8 cellular contexts compared by ENCODE assay signal in genomic region chr18:76965671-76966070, GRCh38.
DNase-seq lines count a peak whose midpoint lies in the region; ATAC-seq and TF ChIP-seq lines count a peak whose summit lies in the region.
"Not testable (repeated sequence)": the region's sequence is repeated elsewhere in the genome, so short reads cannot be mapped to it uniquely, and the experiment has no call there.

No MANE protein-coding gene starts in this region.

- not testable (repeated sequence) for H3K9me2 ChIP-seq in GM23338 (ENCODE audit: insufficient read depth); Karpas-422 (replicated peaks; ENCODE audit: insufficient read depth, low read length); SU-DHL-6 (replicated peaks; ENCODE audit: insufficient read depth, low read length)

- H3K9me3 ChIP-seq in BLaER1 treated with 17β-estradiol and CSF1 and Interleukin-3, amounts not matched to agents 10 nM and 100 nM (replicated peaks in 1 of 11): peaks cover 5 to 26% (median 23%) of the 10 kb centered on the region in 11 experiments; a peak in 19 of 22 replicates
- H3K9me3 ChIP-seq in Karpas-422 (ENCODE audit: low read length); SU-DHL-6 (ENCODE audit: insufficient read depth, low read length): not testable (repeated sequence)

- H3K4me2 ChIP-seq in BLaER1 treated with 17β-estradiol and CSF1 and Interleukin-3, amounts not matched to agents 10 nM and 100 nM: peak overlapping the region in 10 of 11 experiments; percentile 7 to 76 (median 58); a peak in 17 of 22 replicates
- 0 out of 2 replicates have a peak overlapping the region, but pooled peaks have one; percentile 39 for H3K4me2 ChIP-seq in GM23338
- H3K4me2 ChIP-seq in Karpas-422 (ENCODE audit: low read depth, low read length, poor library complexity, severe bottlenecking): peak overlapping the region; percentile 66
- peak overlapping the region; percentile 69 for H3K4me2 ChIP-seq in SU-DHL-6 (ENCODE audit: low read depth, low read length, poor library complexity, severe bottlenecking)

- not testable (repeated sequence) for H3K9ac ChIP-seq in BLaER1 treated with 17β-estradiol and CSF1 and Interleukin-3, amounts not matched to agents 10 nM and 100 nM
- H3K9ac ChIP-seq in Karpas-422 (ENCODE audit: low read length): peak overlapping the region; percentile 60
- H3K9ac ChIP-seq in SU-DHL-6 (ENCODE audit: low read length): peak overlapping the region; percentile 44

- not testable (repeated sequence) for H3K27ac Mint-ChIP-seq in GM23338

- peaks cover 11% of the 10 kb centered on the region for H3K4me1 Mint-ChIP-seq in GM23338

- peaks cover 9 to 31% (median 24%) of the 10 kb centered on the region in 10 experiments for H3K4me1 ChIP-seq in BLaER1 treated with 17β-estradiol and CSF1 and Interleukin-3, amounts not matched to agents 10 nM and 100 nM
- H3K4me1 ChIP-seq in GM23338 (ENCODE audit: insufficient read depth): peaks cover 38% of the 10 kb centered on the region
- H3K4me1 ChIP-seq in Karpas-422 (ENCODE audit: low read length): peaks cover 65% of the 10 kb centered on the region

- H3K36me3 ChIP-seq in BLaER1 treated with 17β-estradiol and CSF1 and Interleukin-3, amounts not matched to agents 10 nM and 100 nM: peaks cover 45 to 73% (median 56%) of the 10 kb centered on the region in 11 experiments
- not testable (repeated sequence) for H3K36me3 ChIP-seq in GM23338 (ENCODE audit: insufficient read depth); SU-DHL-6 (ENCODE audit: low read length)
- H3K36me3 ChIP-seq in Karpas-422 (ENCODE audit: insufficient read depth, low read length): peaks cover 20% of the 10 kb centered on the region

- H3F3A ChIP-seq in GM23338 (replicated peaks; ENCODE audit: low read depth): not testable (repeated sequence)
- peaks cover 33% of the 10 kb centered on the region for H3F3A ChIP-seq in SU-DHL-6 (ENCODE audit: insufficient read depth)

- peak; percentile 65 for ATAC-seq in GM18517 (IDR thresholded peaks at IDR 0.05; ENCODE audit: unreplicated experiment)
- ATAC-seq in GM19455 (IDR thresholded peaks at IDR 0.05; ENCODE audit: unreplicated experiment): peak; percentile 62
- ATAC-seq in GM23338: peak; percentile 27
- ATAC-seq in HG03066 (IDR thresholded peaks at IDR 0.05; ENCODE audit: low read depth, unreplicated experiment): peak; percentile 62

- H3K27ac ChIP-seq in BLaER1 treated with 17β-estradiol and CSF1 and Interleukin-3, amounts not matched to agents 10 nM and 100 nM: peak overlapping the region in 2 of 11 experiments; percentile 14 to 34; a peak in 1 of 22 replicates
- peak overlapping the region; percentile 60; the same call in 1 of the 2 replicates for H3K27ac ChIP-seq in GM23338 (ENCODE audit: low read depth)
- peak overlapping the region; percentile 87 for H3K27ac ChIP-seq in Karpas-422 (ENCODE audit: low read length)
- peak overlapping the region; percentile 90 for H3K27ac ChIP-seq in SU-DHL-6 (ENCODE audit: low read depth, low read length)

- not testable (repeated sequence) for H3K9me3 Mint-ChIP-seq in GM23338

- not testable (repeated sequence) for H4K20me1 ChIP-seq in BLaER1 treated with 17β-estradiol and CSF1 and Interleukin-3, amounts not matched to agents 10 nM and 100 nM; GM23338 (replicated peaks; ENCODE audit: insufficient read depth); Karpas-422 (ENCODE audit: insufficient read depth, low read depth, low read length); SU-DHL-6 (ENCODE audit: low read depth, low read length)

- H3K4me3 ChIP-seq in BLaER1 treated with 17β-estradiol and CSF1 and Interleukin-3, amounts not matched to agents 10 nM and 100 nM: peak overlapping the region in 1 of 10 experiments; percentile 19; a peak in 2 of 20 replicates
- H3K4me3 ChIP-seq in GM23338: 0 out of 2 replicates have a peak overlapping the region, but pooled peaks have one; percentile 22
- peak overlapping the region; percentile 45 for H3K4me3 ChIP-seq in Karpas-422 (ENCODE audit: low read length)
- H3K4me3 ChIP-seq in SU-DHL-6 (ENCODE audit: insufficient read depth, low read length, poor library complexity, severe bottlenecking): peak overlapping the region; percentile 35

- not testable (repeated sequence) for H3K27me3 ChIP-seq in BLaER1 treated with 17β-estradiol and CSF1 and Interleukin-3, amounts not matched to agents 10 nM and 100 nM; GM23338 (ENCODE audit: insufficient read depth); Karpas-422 (ENCODE audit: low read length); SU-DHL-6 (ENCODE audit: low read length)

- not testable (repeated sequence) for H3K4me3 Mint-ChIP-seq in GM23338

- H3K79me2 ChIP-seq in GM23338 (replicated peaks; ENCODE audit: insufficient read depth); SU-DHL-6 (ENCODE audit: insufficient read depth, low read length): not testable (repeated sequence)
- peaks cover 52% of the 10 kb centered on the region for H3K79me2 ChIP-seq in Karpas-422 (ENCODE audit: low read length)

- DNase-seq in GM23338 (ENCODE audit: low spot score): peak; percentile 68
- DNase-seq in Karpas-422: peak; percentile 93
- peak; percentile 80 for DNase-seq in myocyte (ENCODE audit: low read depth)

- not testable (repeated sequence) for H2AFZ ChIP-seq in GM23338; Karpas-422 (ENCODE audit: low read length)
- H2AFZ ChIP-seq in SU-DHL-6 (ENCODE audit: low read depth, low read length, severe bottlenecking): peak overlapping the region; percentile 36

- not testable (repeated sequence) for H3K27me3 Mint-ChIP-seq in GM23338 (ENCODE audit: insufficient read depth, low read depth, poor library complexity)

- H3K36me3 Mint-ChIP-seq in GM23338 (ENCODE audit: low read depth): peaks cover 26% of the 10 kb centered on the region; the same call in 2 of the 3 replicates

- TF ChIP-seq CTCF in GM23338 (conservative IDR thresholded peaks at IDR 0.05; ENCODE audit: low read depth in 2 of 2); SU-DHL-6 (IDR thresholded peaks at IDR 0.05; ENCODE audit: insufficient read depth, low read length, poor library complexity, severe bottlenecking): not testable (repeated sequence)
